ENCODE assay signal across 8 cellular contexts in the genomic region with DNA sequence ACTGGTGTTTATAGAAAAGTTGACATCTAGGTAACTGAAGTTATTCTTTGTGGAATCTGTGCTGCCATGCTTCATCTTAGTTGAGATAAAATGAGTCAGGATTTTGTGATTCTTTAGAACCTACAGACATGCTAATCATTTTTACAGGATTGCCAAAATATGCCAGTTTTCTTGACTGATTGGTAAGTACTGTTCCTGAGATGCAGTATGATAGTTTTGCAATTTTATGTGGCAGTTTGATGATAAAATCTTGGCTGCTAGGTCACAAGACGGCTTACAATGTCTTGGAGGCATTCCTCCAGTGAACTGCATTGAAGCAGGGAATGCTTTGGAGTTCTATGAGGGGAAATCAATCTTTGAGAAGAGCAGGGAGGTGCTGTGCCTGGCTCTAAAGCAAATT.
"Had no signal": no experiment of that assay in that cellular context is flagged by ENCODE, and none has a peak within 500 bp of the region (broad histone marks: within the 10 kb centered on the region; RNA-seq: fewer than 3 reads in every experiment).

No MANE protein-coding gene starts in this region.

- H3K9ac ChIP-seq: GM23248 had no signal

- DNase-seq: GM23248, GOT3, H7, HFFc6, KBM-7 had no signal

- H3K27ac ChIP-seq: GM23248, HL-60 had no signal

- H3K4me1 Mint-ChIP-seq: IgD-negative memory B cell had no signal

- H3K9me3 ChIP-seq: HAP-1 had no signal

- H3K4me3 Mint-ChIP-seq: HFFc6, IgD-negative memory B cell had no signal

- H3K36me3 Mint-ChIP-seq: IgD-negative memory B cell had no signal

- H3K36me3 ChIP-seq: HAP-1 had no signal

- H3K27ac Mint-ChIP-seq: HFFc6 had no signal

- H2AFZ ChIP-seq: GM23248 had no signal

- H3K4me1 ChIP-seq: HAP-1 had no signal

- H3K4me3 ChIP-seq: GM23248, HAP-1 had no signal
